Comparison of ENCODE assay signal across 7 cellular contexts in genomic region chr4:14575919-14576318, GRCh38.
"Had no signal": no experiment of that assay in that cellular context is flagged by ENCODE, and none has a peak within 500 bp of the region (broad histone marks: within the 10 kb centered on the region; RNA-seq: fewer than 3 reads in every experiment).

No MANE protein-coding gene starts in this region.

- DNase-seq: GDM1, GF-D8 had no signal

- FAIRE-seq: G401.6, GM12891, GM12892, GM18507, GM19239 had no signal
